ENCODE assay signal across 1 cellular context in the genomic region with DNA sequence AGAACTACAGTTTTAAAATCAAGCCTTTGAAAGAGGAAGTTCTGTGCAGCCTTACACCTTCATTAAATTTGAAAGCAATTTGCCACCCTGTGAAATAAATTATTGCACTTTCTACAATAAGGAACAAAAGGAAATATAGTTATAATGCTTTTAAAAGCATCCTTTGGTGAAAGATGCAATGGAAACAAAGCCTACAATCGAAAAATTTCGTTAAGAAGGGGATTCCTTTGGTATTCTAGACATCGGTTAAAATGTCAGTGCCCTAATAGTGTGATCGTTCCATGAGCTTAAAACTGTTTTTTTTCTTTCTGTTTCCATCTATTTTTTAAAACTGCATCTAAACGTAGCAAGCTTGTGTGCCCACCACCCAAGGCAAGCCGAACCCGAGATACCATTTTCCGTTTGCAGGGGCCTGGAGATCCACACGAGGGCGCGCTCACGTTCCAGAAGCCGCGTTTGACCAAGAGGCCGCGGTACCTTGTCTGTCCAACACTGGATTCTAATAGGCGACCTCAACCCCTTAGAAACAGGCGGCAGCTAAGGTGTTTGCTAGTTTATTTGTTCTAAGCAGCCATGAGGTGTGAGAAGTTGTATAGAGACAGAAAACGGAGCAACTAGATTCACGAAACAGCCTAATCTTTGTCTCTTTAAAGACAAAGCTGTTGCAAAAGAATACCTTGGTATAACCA.
TF ChIP-seq lines count a peak whose summit lies in the region.

No MANE protein-coding gene starts in this region.

TF ChIP-seq in GM12878, 131 proteins besides CTCF, POLR2A, EP300 and RAD21:
- TF ChIP-seq FOS (IDR thresholded peaks at IDR 0.05; ENCODE audit: borderline replicate concordance, extremely low read depth, insufficient read length) (no peak), SMC3 (IDR thresholded peaks at IDR 0.05; ENCODE audit: borderline replicate concordance, low read length) (peak; percentile 18; the same call in 1 of the 2 replicates), BMI1 (IDR thresholded peaks at IDR 0.05; ENCODE audit: borderline replicate concordance) (peak; percentile 67; the same call in 1 of the 2 replicates), ZSCAN29 (IDR thresholded peaks at IDR 0.05) (no peak), RAD51 (IDR thresholded peaks at IDR 0.05) (no peak), SMARCA5 (IDR thresholded peaks at IDR 0.05) (no peak), SPI1 (IDR thresholded peaks at IDR 0.05; ENCODE audit: borderline replicate concordance, insufficient read depth, low read depth, low read length) (no peak), CHD1 (IDR thresholded peaks at IDR 0.05; ENCODE audit: low read depth, low read length) (no peak), SUZ12 (IDR thresholded peaks at IDR 0.05; ENCODE audit: unreplicated experiment) (no peak), RCOR1 (conservative IDR thresholded peaks at IDR 0.05; ENCODE audit: low read depth, low read length) (no peak), CBFB (IDR thresholded peaks at IDR 0.05; ENCODE audit: low read depth) (no peak), MYC (IDR thresholded peaks at IDR 0.05; ENCODE audit: insufficient read depth, insufficient read length, insufficient replicate concordance, low read length, severe bottlenecking) (no peak), PML (IDR thresholded peaks at IDR 0.05; ENCODE audit: low read length) (no peak)
- TF ChIP-seq, protein P1, sequence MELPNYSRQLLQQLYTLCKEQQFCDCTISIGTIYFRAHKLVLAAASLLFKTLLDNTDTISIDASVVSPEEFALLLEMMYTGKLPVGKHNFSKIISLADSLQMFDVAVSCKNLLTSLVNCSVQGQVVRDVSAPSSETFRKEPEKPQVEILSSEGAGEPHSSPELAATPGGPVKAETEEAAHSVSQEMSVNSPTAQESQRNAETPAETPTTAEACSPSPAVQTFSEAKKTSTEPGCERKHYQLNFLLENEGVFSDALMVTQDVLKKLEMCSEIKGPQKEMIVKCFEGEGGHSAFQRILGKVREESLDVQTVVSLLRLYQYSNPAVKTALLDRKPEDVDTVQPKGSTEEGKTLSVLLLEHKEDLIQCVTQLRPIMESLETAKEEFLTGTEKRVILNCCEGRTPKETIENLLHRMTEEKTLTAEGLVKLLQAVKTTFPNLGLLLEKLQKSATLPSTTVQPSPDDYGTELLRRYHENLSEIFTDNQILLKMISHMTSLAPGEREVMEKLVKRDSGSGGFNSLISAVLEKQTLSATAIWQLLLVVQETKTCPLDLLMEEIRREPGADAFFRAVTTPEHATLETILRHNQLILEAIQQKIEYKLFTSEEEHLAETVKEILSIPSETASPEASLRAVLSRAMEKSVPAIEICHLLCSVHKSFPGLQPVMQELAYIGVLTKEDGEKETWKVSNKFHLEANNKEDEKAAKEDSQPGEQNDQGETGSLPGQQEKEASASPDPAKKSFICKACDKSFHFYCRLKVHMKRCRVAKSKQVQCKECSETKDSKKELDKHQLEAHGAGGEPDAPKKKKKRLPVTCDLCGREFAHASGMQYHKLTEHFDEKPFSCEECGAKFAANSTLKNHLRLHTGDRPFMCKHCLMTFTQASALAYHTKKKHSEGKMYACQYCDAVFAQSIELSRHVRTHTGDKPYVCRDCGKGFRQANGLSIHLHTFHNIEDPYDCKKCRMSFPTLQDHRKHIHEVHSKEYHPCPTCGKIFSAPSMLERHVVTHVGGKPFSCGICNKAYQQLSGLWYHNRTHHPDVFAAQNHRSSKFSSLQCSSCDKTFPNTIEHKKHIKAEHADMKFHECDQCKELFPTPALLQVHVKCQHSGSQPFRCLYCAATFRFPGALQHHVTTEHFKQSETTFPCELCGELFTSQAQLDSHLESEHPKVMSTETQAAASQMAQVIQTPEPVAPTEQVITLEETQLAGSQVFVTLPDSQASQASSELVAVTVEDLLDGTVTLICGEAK (IDR thresholded peaks at IDR 0.05; ENCODE audit: borderline replicate concordance): no peak
- TF ChIP-seq, protein P2, sequence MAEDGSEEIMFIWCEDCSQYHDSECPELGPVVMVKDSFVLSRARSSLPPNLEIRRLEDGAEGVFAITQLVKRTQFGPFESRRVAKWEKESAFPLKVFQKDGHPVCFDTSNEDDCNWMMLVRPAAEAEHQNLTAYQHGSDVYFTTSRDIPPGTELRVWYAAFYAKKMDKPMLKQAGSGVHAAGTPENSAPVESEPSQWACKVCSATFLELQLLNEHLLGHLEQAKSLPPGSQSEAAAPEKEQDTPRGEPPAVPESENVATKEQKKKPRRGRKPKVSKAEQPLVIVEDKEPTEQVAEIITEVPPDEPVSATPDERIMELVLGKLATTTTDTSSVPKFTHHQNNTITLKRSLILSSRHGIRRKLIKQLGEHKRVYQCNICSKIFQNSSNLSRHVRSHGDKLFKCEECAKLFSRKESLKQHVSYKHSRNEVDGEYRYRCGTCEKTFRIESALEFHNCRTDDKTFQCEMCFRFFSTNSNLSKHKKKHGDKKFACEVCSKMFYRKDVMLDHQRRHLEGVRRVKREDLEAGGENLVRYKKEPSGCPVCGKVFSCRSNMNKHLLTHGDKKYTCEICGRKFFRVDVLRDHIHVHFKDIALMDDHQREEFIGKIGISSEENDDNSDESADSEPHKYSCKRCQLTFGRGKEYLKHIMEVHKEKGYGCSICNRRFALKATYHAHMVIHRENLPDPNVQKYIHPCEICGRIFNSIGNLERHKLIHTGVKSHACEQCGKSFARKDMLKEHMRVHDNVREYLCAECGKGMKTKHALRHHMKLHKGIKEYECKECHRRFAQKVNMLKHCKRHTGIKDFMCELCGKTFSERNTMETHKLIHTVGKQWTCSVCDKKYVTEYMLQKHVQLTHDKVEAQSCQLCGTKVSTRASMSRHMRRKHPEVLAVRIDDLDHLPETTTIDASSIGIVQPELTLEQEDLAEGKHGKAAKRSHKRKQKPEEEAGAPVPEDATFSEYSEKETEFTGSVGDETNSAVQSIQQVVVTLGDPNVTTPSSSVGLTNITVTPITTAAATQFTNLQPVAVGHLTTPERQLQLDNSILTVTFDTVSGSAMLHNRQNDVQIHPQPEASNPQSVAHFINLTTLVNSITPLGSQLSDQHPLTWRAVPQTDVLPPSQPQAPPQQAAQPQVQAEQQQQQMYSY (CRISPR knock-in tag; IDR thresholded peaks at IDR 0.05): no peak
- TF ChIP-seq, protein P3, sequence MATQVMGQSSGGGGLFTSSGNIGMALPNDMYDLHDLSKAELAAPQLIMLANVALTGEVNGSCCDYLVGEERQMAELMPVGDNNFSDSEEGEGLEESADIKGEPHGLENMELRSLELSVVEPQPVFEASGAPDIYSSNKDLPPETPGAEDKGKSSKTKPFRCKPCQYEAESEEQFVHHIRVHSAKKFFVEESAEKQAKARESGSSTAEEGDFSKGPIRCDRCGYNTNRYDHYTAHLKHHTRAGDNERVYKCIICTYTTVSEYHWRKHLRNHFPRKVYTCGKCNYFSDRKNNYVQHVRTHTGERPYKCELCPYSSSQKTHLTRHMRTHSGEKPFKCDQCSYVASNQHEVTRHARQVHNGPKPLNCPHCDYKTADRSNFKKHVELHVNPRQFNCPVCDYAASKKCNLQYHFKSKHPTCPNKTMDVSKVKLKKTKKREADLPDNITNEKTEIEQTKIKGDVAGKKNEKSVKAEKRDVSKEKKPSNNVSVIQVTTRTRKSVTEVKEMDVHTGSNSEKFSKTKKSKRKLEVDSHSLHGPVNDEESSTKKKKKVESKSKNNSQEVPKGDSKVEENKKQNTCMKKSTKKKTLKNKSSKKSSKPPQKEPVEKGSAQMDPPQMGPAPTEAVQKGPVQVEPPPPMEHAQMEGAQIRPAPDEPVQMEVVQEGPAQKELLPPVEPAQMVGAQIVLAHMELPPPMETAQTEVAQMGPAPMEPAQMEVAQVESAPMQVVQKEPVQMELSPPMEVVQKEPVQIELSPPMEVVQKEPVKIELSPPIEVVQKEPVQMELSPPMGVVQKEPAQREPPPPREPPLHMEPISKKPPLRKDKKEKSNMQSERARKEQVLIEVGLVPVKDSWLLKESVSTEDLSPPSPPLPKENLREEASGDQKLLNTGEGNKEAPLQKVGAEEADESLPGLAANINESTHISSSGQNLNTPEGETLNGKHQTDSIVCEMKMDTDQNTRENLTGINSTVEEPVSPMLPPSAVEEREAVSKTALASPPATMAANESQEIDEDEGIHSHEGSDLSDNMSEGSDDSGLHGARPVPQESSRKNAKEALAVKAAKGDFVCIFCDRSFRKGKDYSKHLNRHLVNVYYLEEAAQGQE (IDR thresholded peaks at IDR 0.05; ENCODE audit: low read depth, low read length): no peak
TF ChIP-seq in GM12878: peak in this region for 2.
